ENCODE assay signal across 2 cellular contexts in the genomic region with DNA sequence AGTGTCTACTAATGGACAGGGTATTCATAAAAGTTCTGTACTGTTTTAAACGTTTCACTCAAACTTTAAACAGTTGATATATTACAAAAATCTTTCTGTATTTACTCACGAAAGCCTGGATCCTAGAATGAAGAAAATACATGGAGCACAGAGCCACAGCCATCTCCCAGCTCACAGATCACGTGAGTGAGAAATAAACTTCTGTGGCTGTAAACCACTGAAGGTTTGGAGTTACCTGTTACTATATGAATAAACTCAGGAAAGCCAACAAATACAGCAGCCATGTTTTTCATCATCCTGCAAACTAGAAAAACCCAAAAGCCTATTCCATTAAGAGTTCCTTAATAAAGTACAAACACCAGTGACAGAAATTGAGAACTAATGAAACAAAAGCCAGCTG.
TF ChIP-seq lines count a peak whose summit lies in the region.

No MANE protein-coding gene starts in this region.

TF ChIP-seq in SK-N-SH, 30 proteins besides CTCF, POLR2A, EP300 and RAD21 (continued from another document):
- TF ChIP-seq, protein P1, sequence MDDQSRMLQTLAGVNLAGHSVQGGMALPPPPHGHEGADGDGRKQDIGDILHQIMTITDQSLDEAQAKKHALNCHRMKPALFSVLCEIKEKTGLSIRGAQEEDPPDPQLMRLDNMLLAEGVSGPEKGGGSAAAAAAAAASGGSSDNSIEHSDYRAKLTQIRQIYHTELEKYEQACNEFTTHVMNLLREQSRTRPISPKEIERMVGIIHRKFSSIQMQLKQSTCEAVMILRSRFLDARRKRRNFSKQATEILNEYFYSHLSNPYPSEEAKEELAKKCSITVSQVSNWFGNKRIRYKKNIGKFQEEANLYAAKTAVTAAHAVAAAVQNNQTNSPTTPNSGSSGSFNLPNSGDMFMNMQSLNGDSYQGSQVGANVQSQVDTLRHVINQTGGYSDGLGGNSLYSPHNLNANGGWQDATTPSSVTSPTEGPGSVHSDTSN (IDR thresholded peaks at IDR 0.05), result no peak
- no peak for TF ChIP-seq GATA2 (CRISPR knock-in tag; IDR thresholded peaks at IDR 0.05)
- TF ChIP-seq SMC3 (IDR thresholded peaks at IDR 0.05; ENCODE audit: low read depth, low read length), result no peak
- no peak for TF ChIP-seq RCOR1 (IDR thresholded peaks at IDR 0.05; ENCODE audit: low read length)
- TF ChIP-seq FOSL2 (IDR thresholded peaks at IDR 0.05; ENCODE audit: borderline replicate concordance, low read depth), result no peak
- no peak for TF ChIP-seq CHD2 (IDR thresholded peaks at IDR 0.05; ENCODE audit: low read length, partially characterized antibody)
- no peak for TF ChIP-seq SIN3A (IDR thresholded peaks at IDR 0.05; ENCODE audit: borderline replicate concordance, low read depth, low read length)

TF ChIP-seq in SK-N-SH treated with all-trans-retinoic acid at 6 μM for 48 hours, 23 proteins besides CTCF, POLR2A, EP300 and RAD21 (continued from another document):
- TF ChIP-seq ZFP30 (CRISPR knock-in tag; IDR thresholded peaks at IDR 0.05) (no peak), SNAI2 (CRISPR knock-in tag; IDR thresholded peaks at IDR 0.05) (no peak), ISL1 (CRISPR knock-in tag; IDR thresholded peaks at IDR 0.05) (no peak), ZNF70 (CRISPR knock-in tag; IDR thresholded peaks at IDR 0.05) (no peak), PPARA (CRISPR knock-in tag; IDR thresholded peaks at IDR 0.05; ENCODE audit: borderline replicate concordance) (no peak), ESRRG (CRISPR knock-in tag; IDR thresholded peaks at IDR 0.05) (no peak), ZFP3 (CRISPR knock-in tag; IDR thresholded peaks at IDR 0.05) (no peak), BACH2 (CRISPR knock-in tag; IDR thresholded peaks at IDR 0.05; ENCODE audit: borderline replicate concordance) (no peak), TCF4 (CRISPR knock-in tag; IDR thresholded peaks at IDR 0.05; ENCODE audit: borderline replicate concordance) (no peak)
